ENCODE assay signal across 1 cellular context in the genomic region with DNA sequence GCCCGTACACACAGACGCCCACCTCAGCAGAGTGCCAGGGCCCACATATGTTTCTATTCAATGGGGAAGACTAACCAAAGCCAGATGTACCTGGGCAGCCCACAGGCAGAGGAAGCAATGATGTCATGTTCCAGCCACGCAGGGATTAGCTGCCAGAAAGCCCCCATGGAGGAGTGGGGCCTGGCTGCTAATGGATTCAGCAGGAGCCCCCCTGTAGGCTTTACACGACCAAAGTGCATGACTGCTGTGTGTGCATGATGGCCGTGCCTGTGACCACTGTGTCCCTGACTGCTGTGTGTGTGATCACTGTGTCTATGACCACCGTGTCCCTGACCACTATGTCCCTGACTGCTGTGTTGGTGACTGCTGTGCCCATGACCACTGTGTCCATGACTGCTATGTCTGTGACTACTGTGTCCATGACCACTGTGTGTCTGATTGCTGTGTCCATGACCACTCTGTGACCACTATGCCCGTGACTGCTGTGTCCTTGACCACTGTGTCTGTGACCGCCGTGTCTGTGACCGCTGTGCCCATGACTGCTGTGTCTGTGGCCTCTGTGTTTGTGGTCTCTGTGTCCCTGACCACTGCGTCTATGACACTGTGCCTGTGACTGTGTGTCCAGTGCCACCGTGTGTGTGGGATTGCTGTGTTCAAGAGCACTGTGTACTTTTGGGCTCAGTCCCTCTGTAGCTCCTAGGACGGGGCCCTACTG.
TF ChIP-seq lines count a peak whose summit lies in the region.

No MANE protein-coding gene starts in this region.

TF ChIP-seq in K562, 482 proteins besides CTCF, POLR2A, EP300 and RAD21 (continued from another document):
- TF ChIP-seq, protein P1, sequence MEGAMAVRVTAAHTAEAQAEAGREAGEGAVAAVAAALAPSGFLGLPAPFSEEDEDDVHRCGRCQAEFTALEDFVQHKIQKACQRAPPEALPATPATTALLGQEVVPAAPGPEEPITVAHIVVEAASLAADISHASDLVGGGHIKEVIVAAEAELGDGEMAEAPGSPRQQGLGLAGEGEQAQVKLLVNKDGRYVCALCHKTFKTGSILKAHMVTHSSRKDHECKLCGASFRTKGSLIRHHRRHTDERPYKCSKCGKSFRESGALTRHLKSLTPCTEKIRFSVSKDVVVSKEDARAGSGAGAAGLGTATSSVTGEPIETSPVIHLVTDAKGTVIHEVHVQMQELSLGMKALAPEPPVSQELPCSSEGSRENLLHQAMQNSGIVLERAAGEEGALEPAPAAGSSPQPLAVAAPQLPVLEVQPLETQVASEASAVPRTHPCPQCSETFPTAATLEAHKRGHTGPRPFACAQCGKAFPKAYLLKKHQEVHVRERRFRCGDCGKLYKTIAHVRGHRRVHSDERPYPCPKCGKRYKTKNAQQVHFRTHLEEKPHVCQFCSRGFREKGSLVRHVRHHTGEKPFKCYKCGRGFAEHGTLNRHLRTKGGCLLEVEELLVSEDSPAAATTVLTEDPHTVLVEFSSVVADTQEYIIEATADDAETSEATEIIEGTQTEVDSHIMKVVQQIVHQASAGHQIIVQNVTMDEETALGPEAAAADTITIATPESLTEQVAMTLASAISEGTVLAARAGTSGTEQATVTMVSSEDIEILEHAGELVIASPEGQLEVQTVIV (CRISPR knock-in tag; IDR thresholded peaks at IDR 0.05; ENCODE audit: borderline replicate concordance): no peak
- TF ChIP-seq, protein P2, sequence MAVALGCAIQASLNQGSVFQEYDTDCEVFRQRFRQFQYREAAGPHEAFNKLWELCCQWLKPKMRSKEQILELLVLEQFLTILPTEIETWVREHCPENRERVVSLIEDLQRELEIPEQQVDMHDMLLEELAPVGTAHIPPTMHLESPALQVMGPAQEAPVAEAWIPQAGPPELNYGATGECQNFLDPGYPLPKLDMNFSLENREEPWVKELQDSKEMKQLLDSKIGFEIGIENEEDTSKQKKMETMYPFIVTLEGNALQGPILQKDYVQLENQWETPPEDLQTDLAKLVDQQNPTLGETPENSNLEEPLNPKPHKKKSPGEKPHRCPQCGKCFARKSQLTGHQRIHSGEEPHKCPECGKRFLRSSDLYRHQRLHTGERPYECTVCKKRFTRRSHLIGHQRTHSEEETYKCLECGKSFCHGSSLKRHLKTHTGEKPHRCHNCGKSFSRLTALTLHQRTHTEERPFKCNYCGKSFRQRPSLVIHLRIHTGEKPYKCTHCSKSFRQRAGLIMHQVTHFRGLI (CRISPR knock-in tag; IDR thresholded peaks at IDR 0.05): no peak
- TF ChIP-seq ZNF707 (CRISPR knock-in tag; conservative IDR thresholded peaks at IDR 0.05): no peak
- TF ChIP-seq CC2D1A (IDR thresholded peaks at IDR 0.05): no peak
- no peak for TF ChIP-seq PHF21A (IDR thresholded peaks at IDR 0.05; ENCODE audit: borderline replicate concordance, low read depth)
- TF ChIP-seq ZC3H11A (IDR thresholded peaks at IDR 0.05; ENCODE audit: low read depth, low read length): no peak
- TF ChIP-seq POLR3A (IDR thresholded peaks at IDR 0.05; ENCODE audit: borderline replicate concordance, extremely low read depth, insufficient read depth, insufficient read length): no peak
